9 cellular contexts compared by ENCODE assay signal in the genomic region with DNA sequence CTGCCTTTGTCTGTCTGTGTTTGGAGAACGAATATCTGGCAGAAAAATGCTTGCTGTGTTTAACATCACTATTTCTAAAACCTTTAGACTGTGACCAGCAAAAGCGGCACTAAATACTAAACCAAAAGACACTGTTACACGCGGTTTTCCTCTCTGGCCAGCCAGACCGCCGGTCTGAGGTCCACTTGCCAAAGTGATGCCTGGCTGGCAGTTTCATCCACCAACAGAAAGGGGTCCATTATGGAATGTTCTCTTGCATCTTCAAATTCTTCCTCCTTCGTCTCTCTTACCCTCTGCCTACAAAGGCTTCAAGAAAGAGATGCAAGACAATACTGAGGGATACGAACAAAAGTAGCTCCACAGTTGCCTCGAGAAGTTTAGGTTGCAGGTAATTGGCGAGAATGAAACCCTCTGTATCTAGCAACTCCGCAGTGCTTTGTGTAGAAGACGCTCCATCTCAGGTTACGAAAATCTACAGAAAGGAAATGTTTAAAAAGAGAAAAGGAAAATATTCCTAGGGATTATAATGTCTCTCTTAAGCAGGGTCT.
DNase-seq lines count a peak whose midpoint lies in the region; ATAC-seq, FAIRE-seq and TF ChIP-seq lines count a peak whose summit lies in the region.
"Had no signal": no experiment of that assay in that cellular context is flagged by ENCODE, and none has a peak within 500 bp of the region (broad histone marks: within the 10 kb centered on the region; RNA-seq: fewer than 3 reads in every experiment).

No MANE protein-coding gene starts in this region.

- no peaks in the 10 kb centered on the region for H3F3A ChIP-seq in PC-3 (ENCODE audit: low read length, unreplicated experiment)
- H3F3A ChIP-seq in neural progenitor cell (ENCODE audit: low read depth), result peaks cover 15% of the 10 kb centered on the region

- no peak overlapping the region for H2BK5ac ChIP-seq in H1 (ENCODE audit: low read depth, low read length)

- no peak overlapping the region for H4K5ac ChIP-seq in H1 (ENCODE audit: insufficient read length, low read depth, low read length)

- H3K27ac Mint-ChIP-seq in neural progenitor cell, result peak overlapping the region; percentile 10
- H3K27ac Mint-ChIP-seq in progenitor cell of endocrine pancreas, result no peak overlapping the region

- no peak overlapping the region for H2AK5ac ChIP-seq in H1 (ENCODE audit: low read depth, low read length)

- whole genome bisulfite sequencing in H1 (ENCODE audit: extremely low coverage in 1 of 2, insufficient coverage in 1 of 2, insufficient read length in 1 of 2, insufficient replicate concordance in 2 of 2, low coverage in 1 of 2, low lambda C conversion rate in 2 of 2, missing lambda C conversion rate in 1 of 2), 2 experiments, result 4% methylated on average over 13 of the region's 13 CpGs; no CpG with 5 or more reads in 1 of the 2 experiments

- TF ChIP-seq RAD21 in H1 (IDR thresholded peaks at IDR 0.05 in 1 of 2, conservative IDR thresholded peaks at IDR 0.05 in 1 of 2; ENCODE audit: low read depth in 2 of 2, low read length in 2 of 2), result no peak

- H3K9ac ChIP-seq in PC-3 (ENCODE audit: low read length), result no peak overlapping the region
- H3K9ac ChIP-seq in H1 (replicated peaks in 1 of 4; ENCODE audit: extremely low read depth in 1 of 4, low read depth in 3 of 4, low read length in 3 of 4), result no peak overlapping the region
- H3K9ac ChIP-seq in neural progenitor cell, result no peak overlapping the region

- POLR2A ChIA-PET in PC-3 (lab: Charles Lee; ENCODE audit: unreplicated experiment) (no interaction called here), H1 (lab: Charles Lee; ENCODE audit: partially characterized antibody) (interaction anchor here (0.6 to 1.5 kb wide), 3 partner anchors 11 to 238 kb away, joined by 3 to 12 read pairs (median 3); no protein-coding TSS in a partner anchor)

- no peak overlapping the region for H2BK120ac ChIP-seq in H1 (replicated peaks; ENCODE audit: low read depth, low read length)

- peaks cover 66% of the 10 kb centered on the region for H3K27me3 Mint-ChIP-seq in neural progenitor cell (ENCODE audit: insufficient read depth, low read depth)
- peaks cover 78% of the 10 kb centered on the region for H3K27me3 Mint-ChIP-seq in progenitor cell of endocrine pancreas

- no peaks in the 10 kb centered on the region for H4K20me1 ChIP-seq in PC-3 (ENCODE audit: low read length)
- H4K20me1 ChIP-seq in H1 (replicated peaks in 1 of 2; ENCODE audit: control insufficient read depth in 1 of 2, insufficient read depth in 2 of 2, low read length in 2 of 2), result no peaks in the 10 kb centered on the region
- H4K20me1 ChIP-seq in neural progenitor cell (ENCODE audit: low read depth), result peaks cover 10% of the 10 kb centered on the region

- H3K4me1 Mint-ChIP-seq in neural progenitor cell, result peaks cover 9% of the 10 kb centered on the region
- H3K4me1 Mint-ChIP-seq in progenitor cell of endocrine pancreas (ENCODE audit: low read depth), result no peaks in the 10 kb centered on the region

- H2BK15ac ChIP-seq in H1 (ENCODE audit: low read length), result no peak overlapping the region

- intact Hi-C loops in PC-3 (cut with micrococcal nuclease), result no loop called here

- H2AFZ ChIP-seq in PC-3 (ENCODE audit: low read length) (peak overlapping the region; percentile 24; the same call in 1 of the 2 replicates), H1 (ENCODE audit: low read length) (peak overlapping the region; percentile 71), neural progenitor cell (replicated peaks) (no peak overlapping the region)

- H3K4me2 ChIP-seq in PC-3 (ENCODE audit: low read length) (peak overlapping the region; percentile 63), H1 (ENCODE audit: insufficient read depth in 1 of 2, low read depth in 2 of 2, low read length in 2 of 2) (peak overlapping the region; percentile 70 to 71), neural progenitor cell (peak overlapping the region; percentile 74)

- H3K4me3 ChIP-seq in HAP-1, result peak overlapping the region; percentile 28
- H3K4me3 ChIP-seq in PC-3 (ENCODE audit: low read length), result peak overlapping the region; percentile 38; the same call in 1 of the 2 replicates
- peak overlapping the region; percentile 68 to 79 (median 74) for H3K4me3 ChIP-seq in H1 (ENCODE audit: extremely low read depth in 1 of 4, insufficient read depth in 2 of 4, low read depth in 3 of 4, low read length in 4 of 4)
- peak overlapping the region; percentile 51 for H3K4me3 ChIP-seq in neural progenitor cell

- H3K56ac ChIP-seq in H1 (replicated peaks; ENCODE audit: insufficient read length, low read depth, low read length), result no peak overlapping the region

- TF ChIP-seq EP300 in H1 (IDR thresholded peaks at IDR 0.05; ENCODE audit: borderline replicate concordance in 1 of 2, low read depth in 2 of 2, low read length in 2 of 2), result no peak

- FAIRE-seq in H1 (lab: Jason Lieb, UNC), result no peak

- H3K4me1 ChIP-seq in HAP-1 (peaks cover 7% of the 10 kb centered on the region), PC-3 (ENCODE audit: insufficient read depth, low read length) (peaks cover 5% of the 10 kb centered on the region; the same call in 1 of the 2 replicates), H1 (replicated peaks in 1 of 4; ENCODE audit: control insufficient read depth in 3 of 4, insufficient read depth in 4 of 4, low read length in 3 of 4) (peaks cover 0 to 2% (median 0%) of the 10 kb centered on the region in 4 experiments; a peak in 2 of 7 replicates), neural progenitor cell (no peaks in the 10 kb centered on the region)

- no peak overlapping the region for H3K23ac ChIP-seq in H1 (ENCODE audit: insufficient read length)

- no peak overlapping the region for H4K91ac ChIP-seq in H1 (replicated peaks; ENCODE audit: insufficient read length, low read length)

- H3K27ac ChIP-seq in PC-3 (ENCODE audit: low read length), result no peak overlapping the region
- H3K27ac ChIP-seq in H1 (ENCODE audit: low read depth, low read length), result no peak overlapping the region
- no peak overlapping the region for H3K27ac ChIP-seq in neural progenitor cell
- H3K27ac ChIP-seq: VCaP had no signal

- peaks cover 19% of the 10 kb centered on the region for H3K9me3 Mint-ChIP-seq in neural progenitor cell
- H3K9me3 Mint-ChIP-seq in progenitor cell of endocrine pancreas (ENCODE audit: low read depth), result no peaks in the 10 kb centered on the region

- H4K8ac ChIP-seq in H1 (ENCODE audit: extremely low read depth, insufficient read depth, low read length), result no peak overlapping the region

- H3K14ac ChIP-seq in H1 (ENCODE audit: insufficient read length), result no peak overlapping the region

- CTCF ChIA-PET in PC-3 (lab: Charles Lee), result no interaction called here
- CTCF ChIA-PET in H1 (lab: Charles Lee; ENCODE audit: partially characterized antibody), result interaction anchor here (0.9 to 1.5 kb wide), 4 partner anchors 16 to 25 kb away, joined by 3 to 5 read pairs (median 4); no protein-coding TSS in a partner anchor

- H3K4ac ChIP-seq in H1 (replicated peaks; ENCODE audit: insufficient read length, low read depth, low read length), result no peak overlapping the region

- no peaks in the 10 kb centered on the region for H3K9me2 ChIP-seq in PC-3 (replicated peaks; ENCODE audit: low read length)

- in situ Hi-C loops in HAP-1 (cut with MboI; ENCODE audit: low sequenced_read_pairs), result no loop called here

- no peak overlapping the region for H2BK12ac ChIP-seq in H1 (ENCODE audit: low read depth, low read length)

- no peak overlapping the region for H2BK20ac ChIP-seq in H1 (ENCODE audit: low read length)

- H3K79me2 ChIP-seq in PC-3 (ENCODE audit: low read length) (no peaks in the 10 kb centered on the region), H1 (ENCODE audit: control insufficient read depth in 1 of 2, insufficient read depth in 2 of 2, low read length in 2 of 2) (no peaks in the 10 kb centered on the region), neural progenitor cell (ENCODE audit: low read depth) (no peaks in the 10 kb centered on the region)

- peaks cover 6% of the 10 kb centered on the region for H3K23me2 ChIP-seq in H1 (ENCODE audit: low read depth, low read length)

- H3K18ac ChIP-seq in H1 (ENCODE audit: extremely low read depth, low read length), result no peak overlapping the region

- H3K27me3 ChIP-seq in HAP-1 (ENCODE audit: low read depth) (no peaks in the 10 kb centered on the region), PC-3 (ENCODE audit: low read length) (no peaks in the 10 kb centered on the region), H1 (replicated peaks in 1 of 4; ENCODE audit: control insufficient read depth in 3 of 4, extremely low read depth in 1 of 4, insufficient read depth in 3 of 4, low read length in 3 of 4) (peaks cover 0 to 17% (median 7%) of the 10 kb centered on the region in 4 experiments; a peak in 4 of 7 replicates), neural progenitor cell (peaks cover 79% of the 10 kb centered on the region)

- TF ChIP-seq CTCF in PC-3 (conservative IDR thresholded peaks at IDR 0.05; ENCODE audit: low read depth, low read length), result no peak
- TF ChIP-seq CTCF in H1 (IDR thresholded peaks at IDR 0.05; ENCODE audit: control extremely low read depth in 1 of 3, insufficient read depth in 1 of 3, low read depth in 1 of 3, low read length in 3 of 3), result no peak
- TF ChIP-seq CTCF in neural progenitor cell (IDR thresholded peaks at IDR 0.05), result no peak
- TF ChIP-seq CTCF in progenitor cell of endocrine pancreas (IDR thresholded peaks at IDR 0.05; ENCODE audit: unreplicated experiment), result no peak
- TF ChIP-seq CTCF in GM20000 (IDR thresholded peaks at IDR 0.05; ENCODE audit: extremely low read depth, missing control alignments), result no peak

- H3K4me3 Mint-ChIP-seq in neural progenitor cell (peak overlapping the region; percentile 77), progenitor cell of endocrine pancreas (ENCODE audit: low read depth) (no peak overlapping the region)

- H3K9me3 ChIP-seq in HAP-1 (no peaks in the 10 kb centered on the region), PC-3 (ENCODE audit: low read length) (no peaks in the 10 kb centered on the region), H1 (ENCODE audit: insufficient read depth in 2 of 2, low read depth in 1 of 2, low read length in 1 of 2) (no peaks in the 10 kb centered on the region), neural progenitor cell (ENCODE audit: low read depth) (no peaks in the 10 kb centered on the region)

- TF ChIP-seq POLR2A in H1 (IDR thresholded peaks at IDR 0.05; ENCODE audit: control extremely low read depth in 1 of 2, low read depth in 2 of 2, low read length in 2 of 2), result no peak

- no peak for ATAC-seq in PC-3

- H3K36me3 ChIP-seq in HAP-1 (replicated peaks), result no peaks in the 10 kb centered on the region
- H3K36me3 ChIP-seq in PC-3 (ENCODE audit: low read depth, low read length), result no peaks in the 10 kb centered on the region
- no peaks in the 10 kb centered on the region for H3K36me3 ChIP-seq in H1 (ENCODE audit: control insufficient read depth in 2 of 4, insufficient read depth in 4 of 4, low read length in 3 of 4)
- H3K36me3 ChIP-seq in neural progenitor cell, result no peaks in the 10 kb centered on the region

- no TSS peak for BruUV-seq in PC-3 (replicated peaks; lab: Mats Ljungman, UMichigan)

- H3K79me1 ChIP-seq in H1 (ENCODE audit: low read depth, low read length), result no peaks in the 10 kb centered on the region

- no peaks in the 10 kb centered on the region for H3K36me3 Mint-ChIP-seq in neural progenitor cell
- H3K36me3 Mint-ChIP-seq in progenitor cell of endocrine pancreas (ENCODE audit: insufficient read depth), result no peaks in the 10 kb centered on the region

- DNase-seq in HAP-1 (ENCODE audit: low spot score in 2 of 2) (peak in 1 of 2 experiments; percentile 45), PC-3 (no peak), H1 (ENCODE audit: low read depth in 1 of 2, low spot score in 2 of 2) (no peak), neural progenitor cell (ENCODE audit: low spot score) (peak; percentile 49), progenitor cell of endocrine pancreas (ENCODE audit: low spot score, unreplicated experiment) (no peak), GM20000 (ENCODE audit: low spot score) (no peak), NCI-H1417 (lab: John Stamatoyannopoulos, UW) (no peak)
- DNase-seq: retina had no signal
